In genomic region chrX:101416691-101417090, GRCh38 we compare ENCODE assay signal across 17 cellular contexts. TPM values are rescaled to one million over a fixed set of nuclear protein-coding genes. Genes with fewer than 3 reads are reported as not detected.
DNase-seq lines count a peak whose midpoint lies in the region; ATAC-seq lines count a peak whose summit lies in the region.
"Had no signal": no experiment of that assay in that cellular context is flagged by ENCODE, and none has a peak within 500 bp of the region (broad histone marks: within the 10 kb centered on the region; RNA-seq: fewer than 3 reads in every experiment).

No MANE protein-coding gene starts in this region.

- peaks cover 17% of the 10 kb centered on the region for H3K36me3 Mint-ChIP-seq in activated T-cell treated with anti-CD3 and anti-CD28 coated beads, Interleukin-2, amount 50 U/mL, for 4 hours (ENCODE audit: insufficient read depth)
- peaks cover 27% of the 10 kb centered on the region for H3K36me3 Mint-ChIP-seq in activated naive CD8-positive, alpha-beta T cell treated with anti-CD3 and anti-CD28 coated beads for 36 hours

- 82% methylated on average over 7 of the region's 7 CpGs for WGBS in mesenchymal stem cell

- no peaks in the 10 kb centered on the region for H3K27me3 Mint-ChIP-seq in activated T-cell treated with anti-CD3 and anti-CD28 coated beads, Interleukin-2, amount 50 U/mL, for 4 hours (ENCODE audit: low read depth)
- H3K27me3 Mint-ChIP-seq in activated naive CD8-positive, alpha-beta T cell treated with anti-CD3 and anti-CD28 coated beads for 36 hours: no peaks in the 10 kb centered on the region
- H3K27me3 Mint-ChIP-seq: stimulated activated naive CD8-positive, alpha-beta T cell treated with anti-CD3 and anti-CD28 coated beads, Interleukin-15, amount 100 ng/mL, for 72 hours had no signal

- H2AFZ ChIP-seq in mesenchymal stem cell (ENCODE audit: low read depth, low read length): no peak overlapping the region

- H3K4me3 ChIP-seq in mesenchymal stem cell (ENCODE audit: insufficient read depth in 1 of 2, low read depth in 1 of 2, low read length in 2 of 2): no peak overlapping the region
- H3K4me3 ChIP-seq in stomach smooth muscle (ENCODE audit: low read length in 2 of 2): no peak overlapping the region
- H3K4me3 ChIP-seq: Peyer's patch had no signal

- H3K14ac ChIP-seq in mesenchymal stem cell (ENCODE audit: low read length in 2 of 2): no peak overlapping the region

- H2AK5ac ChIP-seq in mesenchymal stem cell (ENCODE audit: low read length, severe bottlenecking): no peak overlapping the region

- H3K9me3 ChIP-seq in mesenchymal stem cell (ENCODE audit: control insufficient read depth, low read length) (no peaks in the 10 kb centered on the region), stomach smooth muscle (ENCODE audit: control insufficient read depth in 2 of 2, low read length in 2 of 2) (no peaks in the 10 kb centered on the region)
- H3K9me3 ChIP-seq: Peyer's patch, SK-N-SH had no signal

- H3K36me3 ChIP-seq in mesenchymal stem cell (ENCODE audit: control insufficient read depth in 1 of 2, insufficient read depth in 2 of 2, low read depth in 1 of 2, low read length in 2 of 2) (peaks cover 12 to 22% of the 10 kb centered on the region in 2 experiments), stomach smooth muscle (ENCODE audit: control insufficient read depth in 2 of 2, insufficient read depth in 2 of 2, low read length in 2 of 2) (peaks cover 5 to 13% of the 10 kb centered on the region in 2 donors)

- H3K4ac ChIP-seq in mesenchymal stem cell (ENCODE audit: low read depth in 1 of 2, low read length in 2 of 2): no peak overlapping the region

- H3K27ac ChIP-seq in mesenchymal stem cell (ENCODE audit: low read length, poor library complexity, severe bottlenecking): no peak overlapping the region
- peak overlapping the region; percentile 92 for H3K27ac ChIP-seq in stomach smooth muscle (ENCODE audit: low read length)

- H3K18ac ChIP-seq in mesenchymal stem cell (ENCODE audit: low read depth in 1 of 2, low read length in 2 of 2): peak overlapping the region in 1 of 2 experiments; percentile 54

- H3K4me1 ChIP-seq in mesenchymal stem cell (ENCODE audit: control insufficient read depth, insufficient read depth, low read depth, low read length) (peaks cover 2% of the 10 kb centered on the region), stomach smooth muscle (ENCODE audit: control insufficient read depth, insufficient read depth, low read length) (peaks cover 17% of the 10 kb centered on the region)

- H2BK120ac ChIP-seq in mesenchymal stem cell (ENCODE audit: low read depth, low read length): no peak overlapping the region

- no peak overlapping the region for H3K4me2 ChIP-seq in mesenchymal stem cell (ENCODE audit: low read length, poor library complexity, severe bottlenecking)
- H3K4me2 ChIP-seq: SK-N-SH had no signal

- H2BK15ac ChIP-seq in mesenchymal stem cell (ENCODE audit: low read depth, poor library complexity, severe bottlenecking): no peak overlapping the region

- peaks cover 6% of the 10 kb centered on the region for H3K79me1 ChIP-seq in mesenchymal stem cell (replicated peaks; ENCODE audit: low read length, poor library complexity, severe bottlenecking)

- H3K27ac Mint-ChIP-seq in activated naive CD8-positive, alpha-beta T cell treated with anti-CD3 and anti-CD28 coated beads for 36 hours: peak overlapping the region; percentile 12

- H3K4me1 Mint-ChIP-seq in activated T-cell treated with anti-CD3 and anti-CD28 coated beads, Interleukin-2, amount 50 U/mL, for 4 hours (ENCODE audit: low read depth): peaks cover 43% of the 10 kb centered on the region
- peaks cover 37% of the 10 kb centered on the region for H3K4me1 Mint-ChIP-seq in activated naive CD8-positive, alpha-beta T cell treated with anti-CD3 and anti-CD28 coated beads for 36 hours

- no peak overlapping the region for H3K23ac ChIP-seq in mesenchymal stem cell (ENCODE audit: low read length in 2 of 2)

- H2BK12ac ChIP-seq in mesenchymal stem cell (ENCODE audit: low read length in 2 of 2): no peak overlapping the region

- H2BK5ac ChIP-seq in mesenchymal stem cell (ENCODE audit: low read depth, low read length, poor library complexity, severe bottlenecking): no peak overlapping the region

- no peaks in the 10 kb centered on the region for H3K9me3 Mint-ChIP-seq in activated T-cell treated with anti-CD3 and anti-CD28 coated beads, Interleukin-2, amount 50 U/mL, for 4 hours
- H3K9me3 Mint-ChIP-seq in activated naive CD8-positive, alpha-beta T cell treated with anti-CD3 and anti-CD28 coated beads for 36 hours: no peaks in the 10 kb centered on the region
- H3K9me3 Mint-ChIP-seq: stimulated activated naive CD8-positive, alpha-beta T cell treated with anti-CD3 and anti-CD28 coated beads, Interleukin-15, amount 100 ng/mL, for 72 hours had no signal

- peak overlapping the region; percentile 43 for H3K4me3 Mint-ChIP-seq in activated T-cell treated with anti-CD3 and anti-CD28 coated beads, Interleukin-2, amount 50 U/mL, for 4 hours
- H3K4me3 Mint-ChIP-seq in activated naive CD8-positive, alpha-beta T cell treated with anti-CD3 and anti-CD28 coated beads for 36 hours: no peak overlapping the region

- DNase-seq in activated T-cell treated with anti-CD3 and anti-CD28 coated beads, Interleukin-2, amount 50 U/mL, for 4 hours: no peak
- DNase-seq in activated T-cell treated with anti-CD3 and anti-CD28 coated beads, Interleukin-2, amount 50 U/mL, for 1 hour: no peak
- no peak for DNase-seq in activated naive CD8-positive, alpha-beta T cell treated with anti-CD3 and anti-CD28 coated beads for 36 hours
- DNase-seq in mesenchymal stem cell (peak; percentile 61), NCI-H748 (lab: John Stamatoyannopoulos, UW; ENCODE audit: unreplicated experiment) (no peak), DMS53 treated with DMSO at 0.1 percent for 48 hours (lab: John Stamatoyannopoulos, UW; ENCODE audit: unreplicated experiment) (no peak)
- DNase-seq in effector CD8-positive, alpha-beta T cell (lab: John Stamatoyannopoulos, UW): no peak
- DNase-seq: activated effector memory CD4-positive, alpha-beta T cell treated with anti-CD3 and anti-CD28 coated beads, Interleukin-2, amount 50 U/mL, for 16 hours; cortex of kidney; left ventricle myocardium superior; Peyer's patch; SK-N-SH; stimulated activated naive CD8-positive, alpha-beta T cell treated with anti-CD3 and anti-CD28 coated beads, Interleukin-15, amount 100 ng/mL, for 72 hours had no signal

- peak overlapping the region; percentile 39 for H4K91ac ChIP-seq in mesenchymal stem cell (ENCODE audit: low read length)

- ATAC-seq in activated T-cell treated with anti-CD3 and anti-CD28 coated beads, Interleukin-2, amount 50 U/mL, for 4 hours: no peak
- ATAC-seq: left ventricle myocardium superior; stimulated activated naive CD8-positive, alpha-beta T cell treated with anti-CD3 and anti-CD28 coated beads, Interleukin-15, amount 100 ng/mL, for 72 hours had no signal

- H3K9ac ChIP-seq in mesenchymal stem cell (ENCODE audit: low read length) (peak overlapping the region; percentile 94), stomach smooth muscle (ENCODE audit: low read length in 2 of 2) (no peak overlapping the region)
- H3K9ac ChIP-seq: SK-N-SH had no signal

- H3K27me3 ChIP-seq in mesenchymal stem cell (ENCODE audit: control insufficient read depth in 1 of 2, insufficient read depth in 1 of 2, low read length in 2 of 2) (peaks cover 0 to 6% of the 10 kb centered on the region in 2 experiments), stomach smooth muscle (ENCODE audit: control insufficient read depth in 1 of 2, insufficient read depth in 2 of 2, low read length in 2 of 2) (peaks cover 0 to 10% of the 10 kb centered on the region in 2 donors)
- H3K27me3 ChIP-seq: Peyer's patch had no signal

- peak overlapping the region; percentile 64 for H4K8ac ChIP-seq in mesenchymal stem cell (ENCODE audit: low read length)

RNA-seq across cellular contexts. Expression of gene HNRNPH2, which starts 8.7 kb away (rescaled TPM):
- 10 to 100 TPM; 25.3 to 28.7 (median 26.5) TPM for total RNA-seq in activated T-cell treated with anti-CD3 and anti-CD28 coated beads, Interleukin-2, amount 50 U/mL, for 4 hours
- 10 to 100 TPM; 19.2 to 19.3 TPM for total RNA-seq in activated naive CD8-positive, alpha-beta T cell treated with anti-CD3 and anti-CD28 coated beads for 36 hours
- 58.6 TPM for polyA plus RNA-seq in mesenchymal stem cell (2013, experiment 1 of 2)
- 60.5 TPM for polyA plus RNA-seq in mesenchymal stem cell (2013, experiment 2 of 2)

RNA-seq across cellular contexts. Expression of gene GLA, which starts 9.0 kb away (rescaled TPM):
- total RNA-seq in activated T-cell treated with anti-CD3 and anti-CD28 coated beads, Interleukin-2, amount 50 U/mL, for 4 hours: 10 to 100 TPM; 49.6 to 70.8 (median 62.4) TPM
- 10 to 100 TPM; 51.3 to 56.3 TPM for total RNA-seq in activated naive CD8-positive, alpha-beta T cell treated with anti-CD3 and anti-CD28 coated beads for 36 hours
- 66.5 TPM for polyA plus RNA-seq in mesenchymal stem cell (2013, experiment 1 of 2)
- polyA plus RNA-seq in mesenchymal stem cell (2013, experiment 2 of 2): 71.3 TPM

RNA-seq across cellular contexts. Expression of gene RPL36A, which starts 25.9 kb away (rescaled TPM):
- total RNA-seq in activated T-cell treated with anti-CD3 and anti-CD28 coated beads, Interleukin-2, amount 50 U/mL, for 4 hours: 100 to 1,000 TPM; 451 to 525 (median 514) TPM
- 100 to 1,000 TPM; 329 to 361 TPM for total RNA-seq in activated naive CD8-positive, alpha-beta T cell treated with anti-CD3 and anti-CD28 coated beads for 36 hours
- 2,923 TPM for polyA plus RNA-seq in mesenchymal stem cell (2013, experiment 1 of 2)
- polyA plus RNA-seq in mesenchymal stem cell (2013, experiment 2 of 2): 2,774 TPM

RNA-seq across cellular contexts. Expression of gene BTK, which starts 30.7 kb away (rescaled TPM):
- 1 to 10 TPM in 2 of 3 donors, under 1 TPM in 1; 0.61 to 3.4 (median 2.3) TPM for total RNA-seq in activated T-cell treated with anti-CD3 and anti-CD28 coated beads, Interleukin-2, amount 50 U/mL, for 4 hours
- total RNA-seq in activated naive CD8-positive, alpha-beta T cell treated with anti-CD3 and anti-CD28 coated beads for 36 hours: 1 to 10 TPM in 1 of 2 experiments, under 1 TPM in 1; 0.85 to 1.1 TPM
- polyA plus RNA-seq in mesenchymal stem cell (2013, experiment 1 of 2): 0.30 TPM
- 0.33 TPM for polyA plus RNA-seq in mesenchymal stem cell (2013, experiment 2 of 2)
- total RNA-seq: A673, epithelial cell of proximal tubule, HT1080 had no signal
- polyA plus RNA-seq: SK-N-SH had no signal
